Comparison of ENCODE assay signal across 8 cellular contexts in genomic region chr11:34358258-34358665, GRCh38. TPM values are rescaled to one million over a fixed set of nuclear protein-coding genes. Genes with fewer than 3 reads are reported as not detected.
DNase-seq lines count a peak whose midpoint lies in the region; ATAC-seq and TF ChIP-seq lines count a peak whose summit lies in the region.

No MANE protein-coding gene starts in this region.

- in situ Hi-C loops in astrocyte of the cerebellum (cut with HindIII; ENCODE audit: low sequenced_read_pairs): no loop called here

- CTCF ChIA-PET in GM10248 (lab: Yijun Ruan, JAX): interaction anchor here (1.0 to 10.8 kb wide), 19 partner anchors 9 to 490 kb away, joined by 3 to 121 read pairs (median 4); partner anchors contain the start of gene CAT

- DNase-seq in SIG-M5 treated with dmso at 0.1 percent for 504 hours (lab: John Stamatoyannopoulos, UW; ENCODE audit: unreplicated experiment): peak; percentile 51
- DNase-seq in SIG-M5 (lab: John Stamatoyannopoulos, UW): no peak
- peak; percentile 87 to 90 for DNase-seq in NCI-H526 (lab: John Stamatoyannopoulos, UW)
- no peak for DNase-seq in astrocyte of the cerebellum (ENCODE audit: low read depth)
- peak; percentile 88 for DNase-seq in sigmoid colon
- no peak for DNase-seq in GM10248 (ENCODE audit: extremely low spot score)

- H3K4me1 ChIP-seq in sigmoid colon: peaks cover 0 to 33% (median 27%) of the 10 kb centered on the region in 4 donors

- peak; percentile 1 for ATAC-seq in HG02798 (IDR thresholded peaks at IDR 0.05; ENCODE audit: poor library complexity, unreplicated experiment)

- intact Hi-C loops in sigmoid colon (cut with DNase I): loop anchor here (2.0 to 5.0 kb wide), 5 partner anchors 86 to 361 kb away; partner anchors contain the start of gene NAT10

- no peak for TF ChIP-seq POLR2A in sigmoid colon (IDR thresholded peaks at IDR 0.05)

- H3K27me3 ChIP-seq in sigmoid colon: no peaks in the 10 kb centered on the region

- H3K9me3 ChIP-seq in iPS-18c (ENCODE audit: control insufficient read depth, insufficient read depth, low read length) (no peaks in the 10 kb centered on the region), sigmoid colon (no peaks in the 10 kb centered on the region)

- WGBS in sigmoid colon, 2 donors: 0 to 1% methylated on average over 23 of the region's 23 CpGs

- H3K4me3 ChIP-seq in astrocyte of the cerebellum (ENCODE audit: low read depth, low read length) (peak overlapping the region; percentile 47), iPS-18c (ENCODE audit: insufficient read depth, low read depth, low read length) (peak overlapping the region; percentile 60), sigmoid colon (peak overlapping the region; percentile 40 to 64 (median 54))

- TF ChIP-seq CTCF in astrocyte of the cerebellum (IDR thresholded peaks at IDR 0.05; ENCODE audit: low read depth, low read length, missing control alignments) (no peak), sigmoid colon (IDR thresholded peaks at IDR 0.05) (no peak), GM10248 (IDR thresholded peaks at IDR 0.05; ENCODE audit: control extremely low read depth, extremely low read depth, low read depth, missing control alignments) (no peak)

- TF ChIP-seq EP300 in sigmoid colon (IDR thresholded peaks at IDR 0.05): no peak

- peak overlapping the region; percentile 74 to 88 (median 85) for H3K27ac ChIP-seq in sigmoid colon

- POLR2A ChIA-PET in GM10248 (lab: Yijun Ruan, JAX): interaction anchor here (0.6 to 1.7 kb wide), 3 partner anchors 96 to 184 kb away, joined by 4 to 5 read pairs (median 5); no protein-coding TSS in a partner anchor

- H3K36me3 ChIP-seq in sigmoid colon: no peaks in the 10 kb centered on the region

RNA-seq across cellular contexts. Expression of gene ABTB2, which starts 0.5 kb away (rescaled TPM):
- 1 to 10 TPM; 1.3 to 2.5 (median 2.1) TPM for total RNA-seq in sigmoid colon
- 10 to 100 TPM in 1 of 3 donors, 1 to 10 TPM in 2; 5.4 to 12.9 (median 8.2) TPM for polyA plus RNA-seq in sigmoid colon

Comparison
In these comparisons a context has a peak if more than half of its experiments do, and no peak if none do; other contexts are left out.
1. DNase-seq: peak in SIG-M5 treated with dmso at 0.1 percent for 504 hours (single experiment), NCI-H526 (2 of 2) and sigmoid colon (single experiment); none in SIG-M5 (single experiment), astrocyte of the cerebellum (single experiment) and GM10248 (single experiment).
2. Peak in every context shown above with its lines, with median percentiles within 50 percentile points of each other: H3K4me3 ChIP-seq.